In the genomic region with DNA sequence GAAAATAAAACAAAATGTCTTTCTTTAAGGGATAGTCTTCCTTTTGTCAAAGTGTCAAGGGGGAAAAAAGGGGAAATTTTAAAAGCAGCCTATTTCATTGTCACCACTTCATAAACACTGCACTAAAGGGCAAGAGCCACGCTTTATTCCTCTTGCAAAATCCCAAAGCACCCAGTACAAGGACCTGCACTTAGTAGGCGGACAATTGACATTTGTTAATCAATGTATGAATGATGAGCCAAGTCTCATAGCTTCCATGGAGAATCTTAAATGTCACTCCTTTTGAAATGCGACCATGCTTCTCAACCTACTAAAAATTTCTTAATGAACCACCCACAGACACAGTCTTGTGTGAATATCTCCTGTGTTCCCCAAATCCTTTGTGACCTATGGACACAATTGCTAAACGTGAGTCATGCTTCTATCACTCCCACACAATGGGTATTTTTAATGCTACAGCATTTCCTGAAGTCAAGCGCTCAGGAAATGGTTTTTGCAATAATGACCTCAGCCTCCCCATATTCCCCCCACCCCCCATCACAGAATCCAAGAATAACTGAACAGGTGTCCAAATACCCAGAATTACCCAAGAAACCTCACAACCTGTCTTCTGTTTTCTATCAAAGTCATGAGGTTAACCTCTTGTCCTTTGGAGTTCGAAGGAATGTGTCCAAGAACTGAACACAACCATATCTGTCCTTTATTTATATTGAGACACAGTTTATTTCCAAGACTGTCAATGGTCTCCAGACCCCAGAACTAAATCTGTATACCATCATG, we compare ENCODE assay signal across 8 cellular contexts.
DNase-seq lines count a peak whose midpoint lies in the region; ATAC-seq and TF ChIP-seq lines count a peak whose summit lies in the region.

No MANE protein-coding gene starts in this region.

- peak overlapping the region; percentile 91 for H3K27ac ChIP-seq in BLaER1

- H3K4me3 ChIP-seq in BLaER1, result peak overlapping the region; percentile 13; the same call in 1 of the 2 replicates

- H3K9me3 ChIP-seq in BLaER1, result no peaks in the 10 kb centered on the region

- CTCF ChIA-PET in activated B cell treated with CpG ODN at 0.5 μM for 24 hours (lab: Charles Lee), result interaction anchor here (1.9 kb wide), 1 partner anchor 34 kb away, joined by 7 read pairs; no protein-coding TSS in a partner anchor

- no peaks in the 10 kb centered on the region for H4K20me1 ChIP-seq in BLaER1

- no peaks in the 10 kb centered on the region for H3K27me3 ChIP-seq in BLaER1

- TF ChIP-seq CTCF in activated B cell treated with CpG ODN at 0.5 μM for 24 hours (IDR thresholded peaks at IDR 0.05), result no peak

- H3K27ac Mint-ChIP-seq in activated B cell treated with CpG ODN at 0.5 μM for 24 hours, result peak overlapping the region; percentile 97

- peaks cover 99% of the 10 kb centered on the region for H3K4me1 ChIP-seq in BLaER1

- peaks cover 79% of the 10 kb centered on the region for H3K4me1 Mint-ChIP-seq in activated B cell treated with CpG ODN at 0.5 μM for 24 hours

- no peaks in the 10 kb centered on the region for H3K27me3 Mint-ChIP-seq in activated B cell treated with CpG ODN at 0.5 μM for 24 hours

- peak; percentile 47 for ATAC-seq in HG03469 (IDR thresholded peaks at IDR 0.05; ENCODE audit: unreplicated experiment)
- peak; percentile 32 for ATAC-seq in activated B cell treated with CpG ODN at 0.5 μM for 24 hours (ENCODE audit: low read depth)
- peak; percentile 60 for ATAC-seq in left ventricle myocardium superior

- peak overlapping the region; percentile 76 for H3K9ac ChIP-seq in BLaER1

- H3K36me3 ChIP-seq in BLaER1, result no peaks in the 10 kb centered on the region

- peak overlapping the region; percentile 73 for H3K4me3 Mint-ChIP-seq in activated B cell treated with CpG ODN at 0.5 μM for 24 hours

- no peaks in the 10 kb centered on the region for H3K36me3 Mint-ChIP-seq in activated B cell treated with CpG ODN at 0.5 μM for 24 hours (ENCODE audit: low read depth)

- intact Hi-C loops in activated B cell treated with CpG ODN at 0.5 μM for 24 hours (cut with micrococcal nuclease), result loop anchor here (1.0 to 2.0 kb wide), 2 partner anchors 72 to 94 kb away; no protein-coding TSS in a partner anchor
- intact Hi-C loops in left ventricle myocardium superior (cut with micrococcal nuclease), result no loop called here

- H3K9me3 Mint-ChIP-seq in activated B cell treated with CpG ODN at 0.5 μM for 24 hours, result no peaks in the 10 kb centered on the region

- DNase-seq in GM19238 (ENCODE audit: insufficient read length, low spot score) (peak; percentile 31), activated B cell treated with CpG ODN at 0.5 μM for 24 hours (no peak), left ventricle myocardium superior (no peak), ecto neural progenitor cell (ENCODE audit: low spot score) (no peak), activated gamma-delta T cell (lab: John Stamatoyannopoulos, UW) (no peak)
- DNase-seq in activated effector memory CD4-positive, alpha-beta T cell treated with anti-CD3 and anti-CD28 coated beads, Interleukin-2, amount 50 U/mL, for 16 hours, result no peak

- POLR2A ChIA-PET in activated B cell treated with CpG ODN at 0.5 μM for 24 hours (lab: Charles Lee), result interaction anchor here (0.6 to 2.7 kb wide), 10 partner anchors 13 to 393 kb away, joined by 3 to 13 read pairs (median 4); a partner anchor contains a TSS

- H3K4me2 ChIP-seq in BLaER1, result peak overlapping the region; percentile 72
